ENCODE assay signal across 17 cellular contexts in genomic region chr5:160260006-160260775, GRCh38. TPM values are rescaled to one million over a fixed set of nuclear protein-coding genes. Genes with fewer than 3 reads are reported as not detected.
A peak's percentile ranks its signal among the peaks of the same experiment; 100 is the strongest.
DNase-seq lines count a peak whose midpoint lies in the region; ATAC-seq, FAIRE-seq and TF ChIP-seq lines count a peak whose summit lies in the region.
"Had no signal": no experiment of that assay in that cellular context is flagged by ENCODE, and none has a peak within 500 bp of the region (broad histone marks: within the 10 kb centered on the region; RNA-seq: fewer than 3 reads in every experiment).

No MANE protein-coding gene starts in this region.

- H3K4me3 ChIP-seq in K562 (no peak overlapping the region), mesenchymal stem cell (ENCODE audit: insufficient read depth in 1 of 2, low read depth in 1 of 2, low read length in 2 of 2) (no peak overlapping the region), transverse colon (no peak overlapping the region)
- H3K4me3 ChIP-seq: tibial nerve had no signal

- H3K23me2 ChIP-seq in H9 (ENCODE audit: insufficient read length, low read depth, low read length, poor library complexity, severe bottlenecking) = no peaks in the 10 kb centered on the region

- intact Hi-C loops in K562 (cut with micrococcal nuclease) = loop anchor here (5.0 kb wide), 1 partner anchor 178 kb away; no protein-coding TSS in a partner anchor
- intact Hi-C loops in transverse colon (cut with DNase I; ENCODE audit: low total_unique reads) = no loop called here

- DNase-seq in H9 (no peak), K562 (ENCODE audit: extremely low read depth in 1 of 4, low spot score in 3 of 4) (peak in 1 of 4 experiments; percentile 25), mesenchymal stem cell (no peak), transverse colon (no peak), NCI-H1436 (lab: John Stamatoyannopoulos, UW) (no peak), epidermal melanocyte (ENCODE audit: insufficient read length, low spot score) (no peak), NAMALWA (ENCODE audit: low spot score) (no peak)
- DNase-seq: activated CD8-positive, alpha-beta T cell treated with anti-CD3 and anti-CD28 coated beads, Interleukin-2, amount 10 ng/mL, durations not matched to agents 7 days and 5 days; NCI-H1105 treated with DMSO at 0.1 percent for 48 hours; NCI-H2171 treated with DMSO at 0.1 percent for 48 hours; stimulated activated CD4-positive, alpha-beta T cell treated with anti-CD3 and anti-CD28 coated beads, Interleukin-2, amount 100 ng/mL, for 48 hours; WERI-Rb-1 had no signal

- H4K8ac ChIP-seq in H9 (replicated peaks; ENCODE audit: insufficient read length, low read depth, low read length) (no peak overlapping the region), mesenchymal stem cell (ENCODE audit: low read length) (peak overlapping the region; percentile 29)

- H2BK120ac ChIP-seq in H9 (ENCODE audit: low read depth, low read length, poor library complexity, severe bottlenecking) (no peak overlapping the region), mesenchymal stem cell (ENCODE audit: low read depth, low read length) (no peak overlapping the region)

- no peak overlapping the region for H2BK20ac ChIP-seq in H9 (ENCODE audit: low read depth, low read length, poor library complexity, severe bottlenecking)

- H3K27ac ChIP-seq in H9 (ENCODE audit: insufficient read length, low read depth, low read length) (no peak overlapping the region), K562 (ENCODE audit: extremely low read depth, low read depth, low read length) (no peak overlapping the region; the same call in 2 of the 3 replicates), mesenchymal stem cell (ENCODE audit: low read length, poor library complexity, severe bottlenecking) (no peak overlapping the region), transverse colon (peak overlapping the region in 3 of 4 donors; percentile 13 to 80 (median 70))
- H3K27ac ChIP-seq: tibial nerve, WERI-Rb-1 had no signal

- in situ Hi-C loops in K562 (cut with MboI) (no loop called here), transverse colon (cut with MboI; ENCODE audit: low pct_ligation_motif_present in 1 of 4, low pct_unique_long_range_greater_than_20kb in 1 of 4, low sequenced_read_pairs in 3 of 4) (no loop called here)

- H3K9me3 ChIP-seq in H9 (ENCODE audit: control insufficient read depth, low read depth, low read length) (no peaks in the 10 kb centered on the region), K562 (replicated peaks; ENCODE audit: control insufficient read depth, insufficient read depth, low read depth, low read length) (no peaks in the 10 kb centered on the region), mesenchymal stem cell (ENCODE audit: control insufficient read depth, low read length) (no peaks in the 10 kb centered on the region), transverse colon (no peaks in the 10 kb centered on the region)
- H3K9me3 ChIP-seq: tibial nerve had no signal

- CTCF ChIA-PET in K562 (lab: Yijun Ruan, JAX; ENCODE audit: low intra/inter-chr PET ratio) = no interaction called here

- no peaks in the 10 kb centered on the region for H3K36me3 ChIP-seq in K562 (ENCODE audit: control insufficient read depth, insufficient read depth, low read length)
- peaks cover 0 to 12% of the 10 kb centered on the region in 2 experiments for H3K36me3 ChIP-seq in mesenchymal stem cell (ENCODE audit: control insufficient read depth in 1 of 2, insufficient read depth in 2 of 2, low read depth in 1 of 2, low read length in 2 of 2)
- H3K36me3 ChIP-seq in transverse colon = no peaks in the 10 kb centered on the region
- H3K36me3 ChIP-seq: WERI-Rb-1 had no signal

- no peak overlapping the region for H3K14ac ChIP-seq in H9 (ENCODE audit: insufficient read depth, low read length)
- peak overlapping the region in 1 of 2 experiments; percentile 2 for H3K14ac ChIP-seq in mesenchymal stem cell (ENCODE audit: low read length in 2 of 2)

- H2AK5ac ChIP-seq in H9 (ENCODE audit: insufficient read length, low read length) = no peak overlapping the region
- H2AK5ac ChIP-seq in mesenchymal stem cell (ENCODE audit: low read length, severe bottlenecking) = peak overlapping the region; percentile 69

- H3T11ph ChIP-seq in H9 (ENCODE audit: low read length) = no peak overlapping the region

- H3K4me1 ChIP-seq in H9 (ENCODE audit: insufficient read depth, low read length) (no peaks in the 10 kb centered on the region; the same call in 1 of the 2 replicates), K562 (replicated peaks in 1 of 2; ENCODE audit: control insufficient read depth in 2 of 2, insufficient read depth in 2 of 2, low read length in 2 of 2) (peaks cover 29 to 36% of the 10 kb centered on the region in 2 experiments), mesenchymal stem cell (ENCODE audit: control insufficient read depth, insufficient read depth, low read depth, low read length) (peaks cover 21% of the 10 kb centered on the region), transverse colon (peaks cover 15 to 29% (median 23%) of the 10 kb centered on the region in 4 donors)

- WGBS in H9 (ENCODE audit: extremely low coverage, insufficient read length, low lambda C conversion rate) = no CpG with 5 or more reads among the region's 14 CpGs
- WGBS in K562 (ENCODE audit: insufficient coverage, low coverage, missing lambda C conversion rate) = 46% methylated on average over 14 of the region's 14 CpGs
- 92% methylated on average over 14 of the region's 14 CpGs for WGBS in mesenchymal stem cell
- WGBS in transverse colon (ENCODE audit: low coverage in 1 of 2), 2 donors = 69 to 90% methylated on average over 3 to 14 of the region's 14 CpGs

- H4K20me1 ChIP-seq in H9 (ENCODE audit: control insufficient read depth, insufficient read depth, insufficient read length) (no peaks in the 10 kb centered on the region), K562 (replicated peaks; ENCODE audit: control insufficient read depth, insufficient read depth, low read length) (peaks cover 5% of the 10 kb centered on the region; the same call in 1 of the 2 replicates)

- H3K27me3 ChIP-seq in H9 (ENCODE audit: insufficient read depth, low read length) (no peaks in the 10 kb centered on the region), K562 (ENCODE audit: control insufficient read depth in 2 of 2, insufficient read depth in 2 of 2, low read length in 2 of 2) (no peaks in the 10 kb centered on the region), mesenchymal stem cell (ENCODE audit: control insufficient read depth in 1 of 2, insufficient read depth in 1 of 2, low read length in 2 of 2) (peaks cover 0 to 31% of the 10 kb centered on the region in 2 experiments), transverse colon (no peaks in the 10 kb centered on the region)
- H3K27me3 ChIP-seq: tibial nerve had no signal

- no peak overlapping the region for H3K4me3 Mint-ChIP-seq in H9
- H3K4me3 Mint-ChIP-seq: activated CD8-positive, alpha-beta T cell treated with anti-CD3 and anti-CD28 coated beads, Interleukin-2, amount 10 ng/mL, durations not matched to agents 7 days and 5 days; CD14-positive monocyte; central memory CD8-positive, alpha-beta T cell; T-cell had no signal

- ATAC-seq in K562 (peak; percentile 3; the same call in 2 of the 3 replicates), HG03565 (IDR thresholded peaks at IDR 0.05; ENCODE audit: unreplicated experiment) (no peak)
- ATAC-seq: activated CD8-positive, alpha-beta T cell treated with anti-CD3 and anti-CD28 coated beads, Interleukin-2, amount 10 ng/mL, durations not matched to agents 7 days and 5 days had no signal

- H3K4ac ChIP-seq in H9 (ENCODE audit: low read depth, low read length) (no peak overlapping the region), mesenchymal stem cell (ENCODE audit: low read depth in 1 of 2, low read length in 2 of 2) (peak overlapping the region in 1 of 2 experiments; percentile 61)

- TF ChIP-seq POLR2A in K562 (conservative IDR thresholded peaks at IDR 0.05) (no peak), transverse colon (IDR thresholded peaks at IDR 0.05) (no peak)

- H3K36me3 Mint-ChIP-seq in H9 (ENCODE audit: insufficient read depth in 1 of 3, low read depth in 3 of 3) = peaks cover 35 to 44% (median 41%) of the 10 kb centered on the region in 3 experiments; a peak in 6 of 7 replicates
- H3K36me3 Mint-ChIP-seq: CD14-positive monocyte, T-cell had no signal

- no peak overlapping the region for H4K5ac ChIP-seq in H9 (ENCODE audit: insufficient read length, low read depth, low read length)

- FAIRE-seq in K562 (lab: Jason Lieb, UNC) = no peak

- no peak for TF ChIP-seq RAD21 in K562 (CRISPR knock-in tag; conservative IDR thresholded peaks at IDR 0.05 in 1 of 2, IDR thresholded peaks at IDR 0.05 in 1 of 2)

- H3K9ac ChIP-seq in H9 (ENCODE audit: extremely low read depth, insufficient read length, low read length) (no peak overlapping the region), K562 (ENCODE audit: insufficient read depth in 1 of 2, low read depth in 2 of 2, low read length in 2 of 2) (no peak overlapping the region), mesenchymal stem cell (ENCODE audit: low read length) (no peak overlapping the region)

- H3K18ac ChIP-seq in H9 (ENCODE audit: insufficient read length, low read depth, low read length) = no peak overlapping the region
- peak overlapping the region in 1 of 2 experiments; percentile 24 for H3K18ac ChIP-seq in mesenchymal stem cell (ENCODE audit: low read depth in 1 of 2, low read length in 2 of 2)

- no peak overlapping the region for H3K56ac ChIP-seq in H9 (ENCODE audit: insufficient read length, low read depth, low read length)

- TF ChIP-seq CTCF in H9 (conservative IDR thresholded peaks at IDR 0.05) (no peak), K562 (IDR thresholded peaks at IDR 0.05 in 2 of 3, conservative IDR thresholded peaks at IDR 0.05 in 1 of 3; ENCODE audit: insufficient read depth in 2 of 3, low read depth in 1 of 3, low read length in 3 of 3) (no peak), transverse colon (IDR thresholded peaks at IDR 0.05) (no peak)

- H3K4me2 ChIP-seq in H9 (ENCODE audit: insufficient read depth, insufficient read length, low read length) = no peak overlapping the region
- peak overlapping the region; percentile 87; the same call in 1 of the 2 replicates for H3K4me2 ChIP-seq in K562 (ENCODE audit: insufficient read depth, low read length)
- no peak overlapping the region for H3K4me2 ChIP-seq in mesenchymal stem cell (ENCODE audit: low read length, poor library complexity, severe bottlenecking)

- H3K4me1 Mint-ChIP-seq in H9 = peaks cover 42 to 48% of the 10 kb centered on the region in 2 experiments
- H3K4me1 Mint-ChIP-seq: central memory CD8-positive, alpha-beta T cell had no signal

- H2BK5ac ChIP-seq in H9 (ENCODE audit: insufficient read length, low read length) = no peak overlapping the region
- no peak overlapping the region for H2BK5ac ChIP-seq in mesenchymal stem cell (ENCODE audit: low read depth, low read length, poor library complexity, severe bottlenecking)

- no peaks in the 10 kb centered on the region for H3K9me3 Mint-ChIP-seq in H9
- H3K9me3 Mint-ChIP-seq: CD14-positive monocyte; central memory CD8-positive, alpha-beta T cell; T-cell had no signal

- no peaks in the 10 kb centered on the region for H3K27me3 Mint-ChIP-seq in H9 (ENCODE audit: low read depth)

- POLR2A ChIA-PET in K562 (lab: Yijun Ruan, JAX) = interaction anchor here (0.6 to 2.2 kb wide), 7 partner anchors 10 to 47 kb away, joined by 3 to 13 read pairs (median 6); no protein-coding TSS in a partner anchor

- peaks cover 8% of the 10 kb centered on the region for H3K9me1 ChIP-seq in K562 (ENCODE audit: control insufficient read depth, insufficient read depth, low read length)

- H2BK12ac ChIP-seq in H9 (ENCODE audit: insufficient read length, low read depth, low read length) = no peak overlapping the region
- peak overlapping the region in 1 of 2 experiments; percentile 52 for H2BK12ac ChIP-seq in mesenchymal stem cell (ENCODE audit: low read length in 2 of 2)

- peaks cover 2% of the 10 kb centered on the region for H3K79me1 ChIP-seq in H9 (ENCODE audit: insufficient read depth, low read depth, low read length, poor library complexity, severe bottlenecking)
- peaks cover 10% of the 10 kb centered on the region for H3K79me1 ChIP-seq in mesenchymal stem cell (replicated peaks; ENCODE audit: low read length, poor library complexity, severe bottlenecking)

- peak overlapping the region in 2 of 3 experiments; percentile 50 to 61; a peak in 4 of 7 replicates for H3K27ac Mint-ChIP-seq in H9
- H3K27ac Mint-ChIP-seq: activated CD8-positive, alpha-beta T cell treated with anti-CD3 and anti-CD28 coated beads, Interleukin-2, amount 10 ng/mL, durations not matched to agents 7 days and 5 days; T-cell had no signal

- no TSS peak for BruUV-seq in K562 (replicated peaks; lab: Mats Ljungman, UMichigan)

- H3K23ac ChIP-seq in H9 (ENCODE audit: insufficient read length, low read depth, low read length) (no peak overlapping the region), mesenchymal stem cell (ENCODE audit: low read length in 2 of 2) (no peak overlapping the region)

- H2BK15ac ChIP-seq in H9 (ENCODE audit: low read depth, low read length) = no peak overlapping the region
- no peak overlapping the region for H2BK15ac ChIP-seq in mesenchymal stem cell (ENCODE audit: low read depth, poor library complexity, severe bottlenecking)

- no peaks in the 10 kb centered on the region for H3K79me2 ChIP-seq in H9 (ENCODE audit: insufficient read depth, low read length)
- H3K79me2 ChIP-seq in K562 (ENCODE audit: control insufficient read depth, insufficient read depth, low read length) = no peaks in the 10 kb centered on the region

- H2AFZ ChIP-seq in H9 (ENCODE audit: low read length) (no peak overlapping the region), K562 (ENCODE audit: low read depth, low read length) (peak overlapping the region; percentile 15; the same call in 1 of the 2 replicates), mesenchymal stem cell (ENCODE audit: low read depth, low read length) (no peak overlapping the region)

- H4K91ac ChIP-seq in H9 (ENCODE audit: insufficient read length, low read depth, low read length) (no peak overlapping the region), mesenchymal stem cell (ENCODE audit: low read length) (peak overlapping the region; percentile 11)

- TF ChIP-seq EP300 in K562 (IDR thresholded peaks at IDR 0.05; ENCODE audit: low read length) (no peak), transverse colon (IDR thresholded peaks at IDR 0.05; ENCODE audit: low read depth) (no peak)

RNA-seq across cellular contexts. Expression of gene FABP6, which starts 30.9 kb away (rescaled TPM):
- total RNA-seq in H9 (2021) (5.2 and 6.2 TPM in 2 replicates), K562 (2014; rRNA removed) (not detected in 2 replicates), K562 (2014; rRNA removed; fragmentation: Illumina TruSeq; extraction: Trizol) (0.18 TPM in 1 of 2 replicates, not detected in the other), K562 (2015; rRNA removed; fragmentation: Illumina TruSeq; extraction: Trizol) (not detected in 2 replicates), K562 (2021) (not detected in 2 replicates), transverse colon (not detected)
- total RNA-seq in K562 (2011; cell fraction: chromatin; rRNA removed; ENCODE audit: low replicate concordance) = not detected in 2 replicates
- total RNA-seq in K562 (2011; cell fraction: nucleolus; rRNA removed) = not detected in 2 replicates
- total RNA-seq in K562 (2011; cell fraction: nucleoplasm; rRNA removed) = not detected in 2 replicates
- polyA plus RNA-seq in K562 (2011; rRNA removed) (0.21 and 0.27 TPM in 2 replicates), K562 (2014; fragmentation: Illumina TruSeq; extraction: Trizol) (not detected in 2 replicates), K562 (2014; fragmentation: Nextera tagmentation; extraction: Ambion mirVana) (under 1 TPM; 0.11 to 0.24 TPM), K562 (2014; rRNA removed) (0.33 and 0.78 TPM in 2 replicates)
- polyA plus RNA-seq in K562 (2011; cell fraction: cytosol; rRNA removed) = 0.27 and 0.57 TPM in 2 replicates
- not detected in 2 replicates for polyA plus RNA-seq in K562 (2011; cell fraction: nucleus; rRNA removed)
- 0.16 TPM in 1 of 2 replicates, not detected in the other for polyA plus RNA-seq in K562 (2012)
- 0.27 TPM in 1 of 2 replicates, not detected in the other for polyA minus RNA-seq in K562 (2011; rRNA and poly(A)+ RNA removed)
- polyA minus RNA-seq in K562 (2011; cell fraction: cytosol; rRNA and poly(A)+ RNA removed) = not detected in 2 replicates
- polyA minus RNA-seq in K562 (2011; cell fraction: nucleus; rRNA and poly(A)+ RNA removed) = not detected in 2 replicates
- not detected for polyA plus RNA-seq in mesenchymal stem cell (2013, experiment 1 of 2)
- polyA plus RNA-seq in mesenchymal stem cell (2013, experiment 2 of 2) = 0.10 TPM
- total RNA-seq: activated CD8-positive, alpha-beta T cell treated with anti-CD3 and anti-CD28 coated beads, Interleukin-2, amount 10 ng/mL, durations not matched to agents 7 days and 5 days; T-cell; tibial nerve had no signal
- polyA plus RNA-seq: CD14-positive monocyte had no signal

RNA-seq across cellular contexts. Expression of gene CCNJL, which starts 52.2 kb away (rescaled TPM):
- total RNA-seq in H9 (2021) (26.9 and 29.7 TPM in 2 replicates), K562 (2014; rRNA removed) (0.04 TPM in 1 of 2 replicates, not detected in the other), K562 (2014; rRNA removed; fragmentation: Illumina TruSeq; extraction: Trizol) (not detected in 2 replicates), K562 (2015; rRNA removed; fragmentation: Illumina TruSeq; extraction: Trizol) (not detected in 2 replicates), K562 (2021) (0.04 and 0.13 TPM in 2 replicates), transverse colon (10 to 100 TPM; 23.9 to 37.6 (median 28.3) TPM)
- total RNA-seq in K562 (2011; cell fraction: chromatin; rRNA removed; ENCODE audit: low replicate concordance) = not detected in 2 replicates
- not detected in 2 replicates for total RNA-seq in K562 (2011; cell fraction: nucleolus; rRNA removed)
- not detected in 2 replicates for total RNA-seq in K562 (2011; cell fraction: nucleoplasm; rRNA removed)
- polyA plus RNA-seq in K562 (2011; rRNA removed) (not detected in 2 replicates), K562 (2014; fragmentation: Illumina TruSeq; extraction: Trizol) (not detected in 2 replicates), K562 (2014; fragmentation: Nextera tagmentation; extraction: Ambion mirVana) (not detected), K562 (2014; rRNA removed) (not detected in 2 replicates)
- not detected in 2 replicates for polyA plus RNA-seq in K562 (2011; cell fraction: cytosol; rRNA removed)
- polyA plus RNA-seq in K562 (2011; cell fraction: nucleus; rRNA removed) = not detected in 2 replicates
- polyA plus RNA-seq in K562 (2012) = 0.03 and 0.04 TPM in 2 replicates
- polyA minus RNA-seq in K562 (2011; rRNA and poly(A)+ RNA removed) = not detected in 2 replicates
- not detected in 2 replicates for polyA minus RNA-seq in K562 (2011; cell fraction: cytosol; rRNA and poly(A)+ RNA removed)
- not detected in 2 replicates for polyA minus RNA-seq in K562 (2011; cell fraction: nucleus; rRNA and poly(A)+ RNA removed)
- polyA plus RNA-seq in mesenchymal stem cell (2013, experiment 1 of 2) = 10.2 TPM
- polyA plus RNA-seq in mesenchymal stem cell (2013, experiment 2 of 2) = 9.4 TPM
- polyA plus RNA-seq: CD14-positive monocyte had no signal

Comparison
In these comparisons a context has a peak if more than half of its experiments do, and no peak if none do; other contexts are left out.
1. H3K27ac ChIP-seq: peak in transverse colon (3 of 4); none in H9 (single experiment), K562 (single experiment) and mesenchymal stem cell (single experiment).
2. RNA of gene CCNJL, which starts 52.2 kb away (total RNA-seq): 23.9 to 37.6 TPM in transverse colon and 26.9 to 29.7 TPM in H9; 0.04 to 0.13 TPM in K562; every median in the first group is over 10 times any median in the second.